In genomic region chr5:36870399-36871040, GRCh38 we compare ENCODE assay signal across 9 cellular contexts. TPM values are rescaled to one million over a fixed set of nuclear protein-coding genes. Genes with fewer than 3 reads are reported as not detected.
DNase-seq lines count a peak whose midpoint lies in the region; ATAC-seq and TF ChIP-seq lines count a peak whose summit lies in the region.
"Had no signal": no experiment of that assay in that cellular context is flagged by ENCODE, and none has a peak within 500 bp of the region (broad histone marks: within the 10 kb centered on the region; RNA-seq: fewer than 3 reads in every experiment).

No MANE protein-coding gene starts in this region.

- intact Hi-C loops in dorsolateral prefrontal cortex (cut with DNase I), result loop anchor here (10.0 kb wide), 4 partner anchors 134 to 626 kb away; partner anchors contain the start of genes NADK2 (in 2 of the 2), NUP155 (in 1 of the 2) and WDR70 (in 1 of the 2)

- no peak overlapping the region for H3K4me3 ChIP-seq in AG04449 (ENCODE audit: low read depth, low read length)
- no peak overlapping the region for H3K4me3 ChIP-seq in NB4 (ENCODE audit: low read depth, low read length)
- peak overlapping the region in 2 of 59 donors; percentile 4 to 5 for H3K4me3 ChIP-seq in dorsolateral prefrontal cortex
- H3K4me3 ChIP-seq: HAP-1 had no signal

- DNase-seq in AG04449 (ENCODE audit: low read depth, low spot score) (no peak), NB4 (ENCODE audit: low read depth) (peak; percentile 85), RWPE1 (ENCODE audit: low spot score) (peak; percentile 69), dorsolateral prefrontal cortex (no peak), midbrain (lab: John Stamatoyannopoulos, UW) (peak; percentile 51), UCSD-AML1 (lab: John Stamatoyannopoulos, UW; ENCODE audit: unreplicated experiment) (no peak)

- ATAC-seq in GM18499 (IDR thresholded peaks at IDR 0.05; ENCODE audit: insufficient read depth, unreplicated experiment) (peak; percentile 72), HG02763 (IDR thresholded peaks at IDR 0.05; ENCODE audit: unreplicated experiment) (peak; percentile 79)

- CTCF ChIA-PET in AG04449 (lab: Yijun Ruan, JAX), result interaction anchor here (0.6 to 2.4 kb wide), 19 partner anchors 8 to 1017 kb away, joined by 3 to 18 read pairs (median 5); no protein-coding TSS in a partner anchor
- CTCF ChIA-PET in RWPE1 (lab: Yijun Ruan, JAX), result interaction anchor here (0.5 to 1.0 kb wide), 10 partner anchors 24 to 1986 kb away, joined by 3 to 9 read pairs (median 4); no protein-coding TSS in a partner anchor

- TF ChIP-seq POLR2A in NB4 (IDR thresholded peaks at IDR 0.05; ENCODE audit: extremely low read depth, insufficient read length), result no peak

- H3K27ac ChIP-seq in RWPE1 (no peak overlapping the region), dorsolateral prefrontal cortex (no peak overlapping the region)

- POLR2A ChIA-PET in AG04449 (lab: Yijun Ruan, JAX), result no interaction called here
- POLR2A ChIA-PET in RWPE1 (lab: Yijun Ruan, JAX; ENCODE audit: low non-redundant PET), result no interaction called here

- no peaks in the 10 kb centered on the region for H3K27me3 ChIP-seq in dorsolateral prefrontal cortex

- TF ChIP-seq CTCF in AG04449 (IDR thresholded peaks at IDR 0.05; ENCODE audit: insufficient read depth, low read length, missing control alignments) (peak; percentile 47), NB4 (IDR thresholded peaks at IDR 0.05; ENCODE audit: low read depth, low read length) (peak; percentile 32), RWPE1 (conservative IDR thresholded peaks at IDR 0.05; ENCODE audit: low read depth) (peak; percentile 87), dorsolateral prefrontal cortex (IDR thresholded peaks at IDR 0.05 in 54 of 56, conservative IDR thresholded peaks at IDR 0.05 in 2 of 56; ENCODE audit: low read depth in 1 of 56, partially characterized antibody in 56 of 56) (peak; percentile 37 to 82 (median 71))

RNA-seq across cellular contexts. Expression of gene NIPBL, which starts 6.0 kb away (rescaled TPM):
- 100 to 1,000 TPM in 1 of 120 experiments, 10 to 100 TPM in 119; 62.5 to 102 (median 79.5) TPM for total RNA-seq in dorsolateral prefrontal cortex

Comparison
In these comparisons a context has a peak if more than half of its experiments do, and no peak if none do; other contexts are left out.
1. DNase-seq: peak in NB4 (single experiment), RWPE1 (single experiment) and midbrain (single experiment); none in AG04449 (single experiment), dorsolateral prefrontal cortex (0 of 10) and UCSD-AML1 (single experiment).
2. CTCF ChIP-seq: peak in every context shown above with its lines; median percentile 87 in RWPE1; 71 in dorsolateral prefrontal cortex; 47 in AG04449; 32 in NB4.